In genomic region chr5:41186143-41186542, GRCh38 we compare ENCODE assay signal across 20 cellular contexts. TPM values are rescaled to one million over a fixed set of nuclear protein-coding genes. Genes with fewer than 3 reads are reported as not detected.
"Had no signal": no experiment of that assay in that cellular context is flagged by ENCODE, and none has a peak within 500 bp of the region (broad histone marks: within the 10 kb centered on the region; RNA-seq: fewer than 3 reads in every experiment).

No MANE protein-coding gene starts in this region.

- H3K27ac ChIP-seq: left lung, parathyroid adenoma, prostate gland, sigmoid colon, skin epidermis, upper lobe of left lung, uterus had no signal

- H3K27me3 ChIP-seq: left lung, sigmoid colon, upper lobe of left lung, uterus had no signal

- H3K4me3 ChIP-seq: left lung, lung, prostate gland, sigmoid colon, skin epidermis, upper lobe of left lung, uterus had no signal

- H3K4me1 ChIP-seq: left lung, parathyroid adenoma, prostate gland, sigmoid colon, uterus had no signal

- H3K27me3 Mint-ChIP-seq: naive B cell; stimulated activated naive B cell treated with anti-CD40 and anti-IgM and Interleukin-4, amounts not matched to agents 10 μg/mL and 1 μg/mL and 100 μg/mL, for 72 hours; stimulated activated naive CD8-positive, alpha-beta T cell treated with anti-CD3 and anti-CD28 coated beads, Interleukin-15, amount 100 ng/mL, for 72 hours had no signal

- H3K36me3 ChIP-seq: left lung, prostate gland, sigmoid colon, upper lobe of left lung, uterus had no signal

- H3K9ac ChIP-seq: parathyroid adenoma had no signal

- H3K9me3 Mint-ChIP-seq: nephron had no signal

- H3K79me2 ChIP-seq: parathyroid adenoma had no signal

- H3K4me1 Mint-ChIP-seq: immature natural killer cell; naive B cell; stimulated activated naive B cell treated with anti-CD40 and anti-IgM and Interleukin-4, amounts not matched to agents 10 μg/mL and 1 μg/mL and 100 μg/mL, for 72 hours; stimulated activated naive CD8-positive, alpha-beta T cell treated with anti-CD3 and anti-CD28 coated beads, Interleukin-15, amount 100 ng/mL, for 72 hours had no signal

- ATAC-seq: esophagus mucosa; left lung; stimulated activated naive B cell treated with anti-CD40 and anti-IgM and Interleukin-4, amounts not matched to agents 10 μg/mL and 1 μg/mL and 100 μg/mL, for 72 hours; stimulated activated naive CD8-positive, alpha-beta T cell treated with anti-CD3 and anti-CD28 coated beads, Interleukin-15, amount 100 ng/mL, for 72 hours had no signal

- DNase-seq: effector memory CD4-positive, alpha-beta T cell; immature natural killer cell; left lung; mesenchymal stem cell; naive B cell; sigmoid colon; stimulated activated CD4-positive, alpha-beta T cell treated with anti-CD3 and anti-CD28 coated beads, Interleukin-2, amount 100 ng/mL, for 24 hours; stimulated activated CD4-positive, alpha-beta T cell treated with anti-CD3 and anti-CD28 coated beads, Interleukin-4, amount 100 ng/mL, for 4 hours; stimulated activated naive B cell treated with anti-CD40 and anti-IgM and Interleukin-4, amounts not matched to agents 10 μg/mL and 1 μg/mL and 100 μg/mL, for 72 hours; stimulated activated naive CD8-positive, alpha-beta T cell treated with anti-CD3 and anti-CD28 coated beads, Interleukin-15, amount 100 ng/mL, for 72 hours; upper lobe of left lung; uterus had no signal

- H3K27ac Mint-ChIP-seq: immature natural killer cell; naive B cell; nephron; stimulated activated naive B cell treated with anti-CD40 and anti-IgM and Interleukin-4, amounts not matched to agents 10 μg/mL and 1 μg/mL and 100 μg/mL, for 72 hours; stimulated activated naive CD8-positive, alpha-beta T cell treated with anti-CD3 and anti-CD28 coated beads, Interleukin-15, amount 100 ng/mL, for 72 hours had no signal

- H3K9me3 ChIP-seq: left lung, prostate gland, sigmoid colon, upper lobe of left lung, uterus had no signal

- H3K4me3 Mint-ChIP-seq: immature natural killer cell; naive B cell; nephron; stimulated activated naive B cell treated with anti-CD40 and anti-IgM and Interleukin-4, amounts not matched to agents 10 μg/mL and 1 μg/mL and 100 μg/mL, for 72 hours; stimulated activated naive CD8-positive, alpha-beta T cell treated with anti-CD3 and anti-CD28 coated beads, Interleukin-15, amount 100 ng/mL, for 72 hours had no signal

- H2AFZ ChIP-seq: parathyroid adenoma had no signal

- H3K36me3 Mint-ChIP-seq: immature natural killer cell; naive B cell; stimulated activated naive B cell treated with anti-CD40 and anti-IgM and Interleukin-4, amounts not matched to agents 10 μg/mL and 1 μg/mL and 100 μg/mL, for 72 hours had no signal

RNA-seq across cellular contexts. Expression of gene C6, which starts 27.2 kb away (rescaled TPM):
- total RNA-seq: esophagus mucosa, fibroblast of lung had no signal
- polyA plus RNA-seq: immature natural killer cell, keratinocyte had no signal
